14 cellular contexts compared by ENCODE assay signal in the genomic region with DNA sequence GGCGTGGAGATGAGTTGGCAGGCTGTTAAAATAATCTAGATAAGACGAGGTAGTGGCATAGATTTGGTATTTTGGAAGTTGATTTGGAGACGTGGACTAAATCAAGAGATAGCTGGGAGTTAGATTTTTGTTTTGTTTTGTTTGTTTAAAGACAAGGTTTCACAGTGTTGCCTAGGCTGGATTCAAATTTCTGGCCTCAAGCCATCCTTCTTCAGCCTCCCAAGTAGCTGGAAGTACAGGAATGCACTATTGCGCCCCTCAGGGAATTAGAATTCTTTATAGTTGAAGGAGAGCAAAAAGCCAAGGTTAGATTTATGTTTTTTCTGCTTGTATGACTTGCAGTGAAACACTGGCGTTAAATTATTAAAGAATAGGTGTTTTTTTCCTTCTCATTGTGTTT. TPM values are rescaled to one million over a fixed set of nuclear protein-coding genes. Genes with fewer than 3 reads are reported as not detected.
DNase-seq lines count a peak whose midpoint lies in the region; ATAC-seq and TF ChIP-seq lines count a peak whose summit lies in the region.
"Had no signal": no experiment of that assay in that cellular context is flagged by ENCODE, and none has a peak within 500 bp of the region (broad histone marks: within the 10 kb centered on the region; RNA-seq: fewer than 3 reads in every experiment).

No MANE protein-coding gene starts in this region.

- TF ChIP-seq CTCF in HEK293 (tag by site-specific recombination; IDR thresholded peaks at IDR 0.05) = no peak
- TF ChIP-seq CTCF in brain microvascular endothelial cell (IDR thresholded peaks at IDR 0.05; ENCODE audit: low read depth, low read length, missing control alignments) = no peak

- peak overlapping the region; percentile 80 for H3K27ac ChIP-seq in ACC112 (ENCODE audit: low read depth, low read length)
- H3K27ac ChIP-seq in HEK293 (ENCODE audit: extremely low read depth, low read depth, low read length) = no peak overlapping the region
- H3K27ac ChIP-seq in brain microvascular endothelial cell = peak overlapping the region; percentile 43
- H3K27ac ChIP-seq: ovary had no signal

- no peaks in the 10 kb centered on the region for H3K4me1 Mint-ChIP-seq in activated naive CD4-positive, alpha-beta T cell treated with anti-CD3 and anti-CD28 coated beads for 36 hours (ENCODE audit: low read depth)

- CTCF ChIA-PET in HEK293 (lab: Yijun Ruan, JAX) = interaction anchor here (0.7 kb wide), 1 partner anchor 727 kb away, joined by 4 read pairs; no protein-coding TSS in a partner anchor
- CTCF ChIA-PET in activated naive CD4-positive, alpha-beta T cell treated with anti-CD3 and anti-CD28 coated beads for 36 hours (lab: Charles Lee) = no interaction called here

- no peaks in the 10 kb centered on the region for H3K9me3 ChIP-seq in HEK293 (ENCODE audit: control insufficient read depth, insufficient read depth, low read depth, low read length)
- H3K9me3 ChIP-seq: ovary had no signal

- peaks cover 2% of the 10 kb centered on the region for H3K9me3 Mint-ChIP-seq in activated naive CD4-positive, alpha-beta T cell treated with anti-CD3 and anti-CD28 coated beads for 36 hours

- POLR2A ChIA-PET in HEK293 (lab: Yijun Ruan, JAX) = no interaction called here

- H3K27me3 ChIP-seq in ACC112 (ENCODE audit: insufficient read depth, low read length) (no peaks in the 10 kb centered on the region), brain microvascular endothelial cell (replicated peaks) (no peaks in the 10 kb centered on the region)
- H3K27me3 ChIP-seq: ovary had no signal

- H3K36me3 Mint-ChIP-seq in activated naive CD4-positive, alpha-beta T cell treated with anti-CD3 and anti-CD28 coated beads for 36 hours (ENCODE audit: low read depth) = peaks cover 49% of the 10 kb centered on the region

- DNase-seq in brain microvascular endothelial cell (peak; percentile 84), myocyte (ENCODE audit: low read depth) (peak; percentile 29), HuH-7 (ENCODE audit: low spot score) (no peak)
- DNase-seq in activated effector memory CD4-positive, alpha-beta T cell treated with anti-CD3 and anti-CD28 coated beads, Interleukin-2, amount 50 U/mL, for 16 hours = no peak
- DNase-seq in activated naive CD4-positive, alpha-beta T cell treated with anti-CD3 and anti-CD28 coated beads for 36 hours = no peak
- DNase-seq: HCEC 1CT; NCI-H446 treated with DMSO at 0.1 percent for 48 hours; ovary; stimulated activated CD8-positive, alpha-beta memory T cell treated with anti-CD3 and anti-CD28 coated beads, Interleukin-4, amount 100 ng/mL, for 48 hours had no signal

- H3K79me2 ChIP-seq in ACC112 (ENCODE audit: control insufficient read depth, insufficient read depth, low read length, unreplicated experiment) = peaks cover 7% of the 10 kb centered on the region

- H2AFZ ChIP-seq in ACC112 (ENCODE audit: low read length, unreplicated experiment) = no peak overlapping the region

- no peak overlapping the region for H3K4me3 ChIP-seq in ACC112 (ENCODE audit: low read depth, low read length)
- H3K4me3 ChIP-seq in HEK293 (ENCODE audit: low read depth, low read length) = no peak overlapping the region
- no peak overlapping the region for H3K4me3 ChIP-seq in brain microvascular endothelial cell (ENCODE audit: low read depth, low read length)
- H3K4me3 ChIP-seq: lung, ovary had no signal

- H3K27me3 Mint-ChIP-seq in activated naive CD4-positive, alpha-beta T cell treated with anti-CD3 and anti-CD28 coated beads for 36 hours (ENCODE audit: low read depth) = no peaks in the 10 kb centered on the region

- H3K4me1 ChIP-seq in ACC112 (ENCODE audit: control insufficient read depth, insufficient read depth, low read length, unreplicated experiment) (peaks cover 18% of the 10 kb centered on the region), HEK293 (ENCODE audit: control insufficient read depth, insufficient read depth, low read length) (no peaks in the 10 kb centered on the region)

- in situ Hi-C loops in brain microvascular endothelial cell (cut with HindIII; ENCODE audit: low pct_ligation_motif_present, low sequenced_read_pairs) = no loop called here

- H3K4me3 Mint-ChIP-seq in activated naive CD4-positive, alpha-beta T cell treated with anti-CD3 and anti-CD28 coated beads for 36 hours = no peak overlapping the region

- H3K36me3 ChIP-seq in ACC112 (ENCODE audit: insufficient read depth, low read length) = peaks cover 48% of the 10 kb centered on the region
- peaks cover 71 to 82% of the 10 kb centered on the region in 2 experiments for H3K36me3 ChIP-seq in HEK293 (ENCODE audit: control insufficient read depth in 2 of 2, insufficient read depth in 1 of 2, low read length in 2 of 2)
- H3K36me3 ChIP-seq in brain microvascular endothelial cell (replicated peaks) = peaks cover 69% of the 10 kb centered on the region
- H3K36me3 ChIP-seq: ovary had no signal

- intact Hi-C loops in activated naive CD4-positive, alpha-beta T cell treated with anti-CD3 and anti-CD28 coated beads for 36 hours (cut with micrococcal nuclease) = no loop called here

- H3K27ac Mint-ChIP-seq in activated naive CD4-positive, alpha-beta T cell treated with anti-CD3 and anti-CD28 coated beads for 36 hours = no peak overlapping the region

- ATAC-seq in GM21825 (IDR thresholded peaks at IDR 0.05; ENCODE audit: unreplicated experiment) = no peak
- ATAC-seq: Panc1 had no signal

TF ChIP-seq in HEK293, 187 proteins besides CTCF, POLR2A, EP300 and RAD21:
- 0 out of 2 replicates have a peak, but pooled peaks have one; percentile 32 for TF ChIP-seq GLIS1 (tag by site-specific recombination; IDR thresholded peaks at IDR 0.05)
- TF ChIP-seq ZNF341 (tag by site-specific recombination; IDR thresholded peaks at IDR 0.05; ENCODE audit: low read depth) = no peak

RNA-seq across cellular contexts. Expression of a gene that starts 22.3 kb away (rescaled TPM):
- total RNA-seq in myocyte = 38.8 and 50.6 TPM in 2 replicates
- polyA plus RNA-seq in myocyte (2012) = 90.0 TPM
- 100 to 1,000 TPM; 366 to 370 TPM for total RNA-seq in activated naive CD4-positive, alpha-beta T cell treated with anti-CD3 and anti-CD28 coated beads for 36 hours

RNA-seq across cellular contexts. Expression of a gene that starts 43.7 kb away (rescaled TPM):
- 19.6 and 20.6 TPM in 2 replicates for total RNA-seq in myocyte
- 5.7 TPM for polyA plus RNA-seq in myocyte (2012)
- 10 to 100 TPM; 23.3 to 23.6 TPM for total RNA-seq in activated naive CD4-positive, alpha-beta T cell treated with anti-CD3 and anti-CD28 coated beads for 36 hours

RNA-seq across cellular contexts. Expression of a gene that starts 43.7 kb away (rescaled TPM):
- total RNA-seq in myocyte = 100 and 103 TPM in 2 replicates
- polyA plus RNA-seq in myocyte (2012) = 36.8 TPM
- total RNA-seq in activated naive CD4-positive, alpha-beta T cell treated with anti-CD3 and anti-CD28 coated beads for 36 hours = 10 to 100 TPM; 78.4 to 80.9 TPM

Comparison
In these comparisons a context has a peak if more than half of its experiments do, and no peak if none do; other contexts are left out.
1. DNase-seq: peak in brain microvascular endothelial cell (single experiment) and myocyte (single experiment); none in activated effector memory CD4-positive, alpha-beta T cell treated with anti-CD3 and anti-CD28 coated beads, Interleukin-2, amount 50 U/mL, for 16 hours (single experiment), HuH-7 (single experiment) and activated naive CD4-positive, alpha-beta T cell treated with anti-CD3 and anti-CD28 coated beads for 36 hours (single experiment).